18 cellular contexts compared by ENCODE assay signal in the genomic region with DNA sequence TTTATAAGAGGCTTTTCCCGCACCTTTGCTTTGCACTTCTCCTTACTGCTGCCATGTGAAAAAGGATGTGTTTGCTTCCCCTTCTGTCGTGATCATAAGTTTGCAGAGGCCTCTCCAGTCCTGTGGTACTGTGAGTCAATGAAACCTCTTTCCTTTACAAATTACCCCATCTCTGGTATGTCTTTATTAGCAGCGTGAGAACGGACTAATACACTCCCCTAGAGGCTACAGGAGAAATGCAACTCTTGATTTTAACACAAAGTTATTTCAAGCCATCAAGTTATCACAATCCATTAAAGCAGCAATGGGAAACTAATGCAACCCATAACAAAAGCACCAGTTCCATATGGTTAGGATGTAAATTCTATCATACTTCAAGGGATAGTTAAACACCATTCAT.
DNase-seq lines count a peak whose midpoint lies in the region; ATAC-seq and TF ChIP-seq lines count a peak whose summit lies in the region.
"Had no signal": no experiment of that assay in that cellular context is flagged by ENCODE, and none has a peak within 500 bp of the region (broad histone marks: within the 10 kb centered on the region; RNA-seq: fewer than 3 reads in every experiment).

No MANE protein-coding gene starts in this region.

- peak; percentile 21; the same call in 1 of the 2 replicates for TF ChIP-seq CTCF in LNCAP (IDR thresholded peaks at IDR 0.05)

- DNase-seq in DMS53 (lab: John Stamatoyannopoulos, UW): peak; percentile 19
- no peak for DNase-seq in DMS53 treated with DMSO at 0.1 percent for 48 hours (lab: John Stamatoyannopoulos, UW; ENCODE audit: unreplicated experiment)
- peak; percentile 2 for DNase-seq in RKO (ENCODE audit: low spot score)
- DNase-seq in foreskin melanocyte: peak; percentile 1
- no peak for DNase-seq in activated CD4-positive, alpha-beta memory T cell treated with anti-CD3 and anti-CD28 coated beads for 36 hours
- DNase-seq in activated naive CD8-positive, alpha-beta T cell treated with anti-CD3 and anti-CD28 coated beads for 36 hours: no peak
- DNase-seq: KBM-7; MM.1S; NCI-H1105 treated with DMSO at 0.1 percent for 48 hours; NCI-H187; NCI-H226; NCI-H526; NK-92 treated with Interleukin-12 subunit alpha and Interleukin-12 subunit beta, amount 100 ng/mL, for 24 hours had no signal

- no peak overlapping the region for H3K4me3 Mint-ChIP-seq in activated CD4-positive, alpha-beta memory T cell treated with anti-CD3 and anti-CD28 coated beads for 36 hours
- H3K4me3 Mint-ChIP-seq in activated naive CD8-positive, alpha-beta T cell treated with anti-CD3 and anti-CD28 coated beads for 36 hours: no peak overlapping the region
- H3K4me3 Mint-ChIP-seq: CD14-positive monocyte; T-helper 1 cell treated with Interleukin-12 subunit alpha and Interleukin-12 subunit beta and Interleukin-4 antibody, amounts not matched to agents 30 μg/mL and 1 μg/mL, for 36 hours had no signal

- POLR2A ChIA-PET in activated CD4-positive, alpha-beta memory T cell treated with anti-CD3 and anti-CD28 coated beads for 36 hours (lab: Charles Lee): no interaction called here

- intact Hi-C loops in activated CD4-positive, alpha-beta memory T cell treated with anti-CD3 and anti-CD28 coated beads for 36 hours (cut with micrococcal nuclease): no loop called here

- no peak for ATAC-seq in HG03175 (IDR thresholded peaks at IDR 0.05; ENCODE audit: unreplicated experiment)
- ATAC-seq: HCT116 had no signal

- H3K27me3 Mint-ChIP-seq in activated CD4-positive, alpha-beta memory T cell treated with anti-CD3 and anti-CD28 coated beads for 36 hours: no peaks in the 10 kb centered on the region
- no peaks in the 10 kb centered on the region for H3K27me3 Mint-ChIP-seq in activated naive CD8-positive, alpha-beta T cell treated with anti-CD3 and anti-CD28 coated beads for 36 hours

- peaks cover 18% of the 10 kb centered on the region for H3K9me3 Mint-ChIP-seq in activated CD4-positive, alpha-beta memory T cell treated with anti-CD3 and anti-CD28 coated beads for 36 hours
- peaks cover 12% of the 10 kb centered on the region for H3K9me3 Mint-ChIP-seq in activated naive CD8-positive, alpha-beta T cell treated with anti-CD3 and anti-CD28 coated beads for 36 hours

- H3K36me3 Mint-ChIP-seq in activated CD4-positive, alpha-beta memory T cell treated with anti-CD3 and anti-CD28 coated beads for 36 hours: no peaks in the 10 kb centered on the region
- no peaks in the 10 kb centered on the region for H3K36me3 Mint-ChIP-seq in activated naive CD8-positive, alpha-beta T cell treated with anti-CD3 and anti-CD28 coated beads for 36 hours
- H3K36me3 Mint-ChIP-seq: CD14-positive monocyte had no signal

- H3K4me1 Mint-ChIP-seq in activated CD4-positive, alpha-beta memory T cell treated with anti-CD3 and anti-CD28 coated beads for 36 hours (ENCODE audit: low read depth): no peaks in the 10 kb centered on the region
- no peaks in the 10 kb centered on the region for H3K4me1 Mint-ChIP-seq in activated naive CD8-positive, alpha-beta T cell treated with anti-CD3 and anti-CD28 coated beads for 36 hours
- H3K4me1 Mint-ChIP-seq: CD14-positive monocyte had no signal

- CTCF ChIA-PET in activated CD4-positive, alpha-beta memory T cell treated with anti-CD3 and anti-CD28 coated beads for 36 hours (lab: Charles Lee): no interaction called here

- H3K27ac Mint-ChIP-seq in activated CD4-positive, alpha-beta memory T cell treated with anti-CD3 and anti-CD28 coated beads for 36 hours: no peak overlapping the region
- H3K27ac Mint-ChIP-seq in activated naive CD8-positive, alpha-beta T cell treated with anti-CD3 and anti-CD28 coated beads for 36 hours: no peak overlapping the region
- H3K27ac Mint-ChIP-seq: CD14-positive monocyte; T-helper 1 cell treated with Interleukin-12 subunit alpha and Interleukin-12 subunit beta and Interleukin-4 antibody, amounts not matched to agents 30 μg/mL and 1 μg/mL, for 36 hours had no signal

Comparison
In these comparisons a context has a peak if more than half of its experiments do, and no peak if none do; other contexts are left out.
1. DNase-seq: peak in DMS53 (single experiment), RKO (single experiment) and foreskin melanocyte (single experiment); none in DMS53 treated with DMSO at 0.1 percent for 48 hours (single experiment), activated CD4-positive, alpha-beta memory T cell treated with anti-CD3 and anti-CD28 coated beads for 36 hours (single experiment) and activated naive CD8-positive, alpha-beta T cell treated with anti-CD3 and anti-CD28 coated beads for 36 hours (single experiment).